In the genomic region with DNA sequence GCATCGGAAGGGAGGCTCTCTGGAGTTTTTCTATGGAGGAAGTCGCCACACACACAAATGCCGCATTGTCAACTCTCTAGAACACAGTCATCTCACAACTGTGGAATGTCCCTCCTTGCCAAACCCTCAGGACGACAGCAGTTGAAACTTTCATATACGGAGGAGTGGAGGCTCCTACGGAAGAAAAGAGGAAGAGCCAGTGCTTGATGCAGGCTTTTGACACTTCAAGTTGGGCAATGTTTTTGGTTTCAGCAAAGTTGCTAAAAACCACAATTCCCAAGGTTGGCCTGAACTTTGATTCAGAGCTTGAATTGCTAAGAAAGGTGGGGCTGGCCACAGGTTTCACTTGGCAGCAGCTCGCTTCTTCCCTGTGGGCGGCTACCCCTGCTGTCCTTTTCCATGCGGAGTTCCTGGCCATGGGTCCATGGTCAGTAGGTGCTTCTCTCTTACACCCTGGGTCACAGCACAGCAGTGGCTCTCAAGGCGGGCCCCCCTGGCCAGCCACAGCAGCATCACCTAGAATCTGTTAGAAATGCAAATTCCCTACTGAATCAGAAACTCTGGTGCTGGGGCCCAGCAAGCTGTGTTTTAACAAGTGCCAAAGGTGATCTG, we compare ENCODE assay signal across 1 cellular context.
TF ChIP-seq lines count a peak whose summit lies in the region.

No MANE protein-coding gene starts in this region.

TF ChIP-seq in GM12878, 131 proteins besides CTCF, POLR2A, EP300 and RAD21 (continued from another document):
- TF ChIP-seq, protein P1, sequence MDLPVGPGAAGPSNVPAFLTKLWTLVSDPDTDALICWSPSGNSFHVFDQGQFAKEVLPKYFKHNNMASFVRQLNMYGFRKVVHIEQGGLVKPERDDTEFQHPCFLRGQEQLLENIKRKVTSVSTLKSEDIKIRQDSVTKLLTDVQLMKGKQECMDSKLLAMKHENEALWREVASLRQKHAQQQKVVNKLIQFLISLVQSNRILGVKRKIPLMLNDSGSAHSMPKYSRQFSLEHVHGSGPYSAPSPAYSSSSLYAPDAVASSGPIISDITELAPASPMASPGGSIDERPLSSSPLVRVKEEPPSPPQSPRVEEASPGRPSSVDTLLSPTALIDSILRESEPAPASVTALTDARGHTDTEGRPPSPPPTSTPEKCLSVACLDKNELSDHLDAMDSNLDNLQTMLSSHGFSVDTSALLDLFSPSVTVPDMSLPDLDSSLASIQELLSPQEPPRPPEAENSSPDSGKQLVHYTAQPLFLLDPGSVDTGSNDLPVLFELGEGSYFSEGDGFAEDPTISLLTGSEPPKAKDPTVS (IDR thresholded peaks at IDR 0.05; ENCODE audit: low read depth, low read length): no peak
- TF ChIP-seq EGR1 (IDR thresholded peaks at IDR 0.05; ENCODE audit: borderline replicate concordance in 1 of 2, low read depth in 2 of 2, low read length in 2 of 2) (0 out of 3 replicates have a peak, but pooled peaks of 1 of the 2 experiments have one; percentile 10), HDGF (IDR thresholded peaks at IDR 0.05) (no peak), SMAD1 (IDR thresholded peaks at IDR 0.05; ENCODE audit: low read depth, partially characterized antibody) (peak; percentile 79), CREM (IDR thresholded peaks at IDR 0.05; ENCODE audit: low read depth) (peak; percentile 76; the same call in 1 of the 2 replicates), RCOR1 (conservative IDR thresholded peaks at IDR 0.05; ENCODE audit: low read depth, low read length) (peak; percentile 73; the same call in 1 of the 2 replicates), MTA3 (IDR thresholded peaks at IDR 0.05; ENCODE audit: borderline replicate concordance, low read length) (peak; percentile 91), SREBF2 (IDR thresholded peaks at IDR 0.05; ENCODE audit: low read length) (no peak)
- TF ChIP-seq, protein P2, sequence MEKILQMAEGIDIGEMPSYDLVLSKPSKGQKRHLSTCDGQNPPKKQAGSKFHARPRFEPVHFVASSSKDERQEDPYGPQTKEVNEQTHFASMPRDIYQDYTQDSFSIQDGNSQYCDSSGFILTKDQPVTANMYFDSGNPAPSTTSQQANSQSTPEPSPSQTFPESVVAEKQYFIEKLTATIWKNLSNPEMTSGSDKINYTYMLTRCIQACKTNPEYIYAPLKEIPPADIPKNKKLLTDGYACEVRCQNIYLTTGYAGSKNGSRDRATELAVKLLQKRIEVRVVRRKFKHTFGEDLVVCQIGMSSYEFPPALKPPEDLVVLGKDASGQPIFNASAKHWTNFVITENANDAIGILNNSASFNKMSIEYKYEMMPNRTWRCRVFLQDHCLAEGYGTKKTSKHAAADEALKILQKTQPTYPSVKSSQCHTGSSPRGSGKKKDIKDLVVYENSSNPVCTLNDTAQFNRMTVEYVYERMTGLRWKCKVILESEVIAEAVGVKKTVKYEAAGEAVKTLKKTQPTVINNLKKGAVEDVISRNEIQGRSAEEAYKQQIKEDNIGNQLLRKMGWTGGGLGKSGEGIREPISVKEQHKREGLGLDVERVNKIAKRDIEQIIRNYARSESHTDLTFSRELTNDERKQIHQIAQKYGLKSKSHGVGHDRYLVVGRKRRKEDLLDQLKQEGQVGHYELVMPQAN (conservative IDR thresholded peaks at IDR 0.05): peak; percentile 61
- TF ChIP-seq, protein P3, sequence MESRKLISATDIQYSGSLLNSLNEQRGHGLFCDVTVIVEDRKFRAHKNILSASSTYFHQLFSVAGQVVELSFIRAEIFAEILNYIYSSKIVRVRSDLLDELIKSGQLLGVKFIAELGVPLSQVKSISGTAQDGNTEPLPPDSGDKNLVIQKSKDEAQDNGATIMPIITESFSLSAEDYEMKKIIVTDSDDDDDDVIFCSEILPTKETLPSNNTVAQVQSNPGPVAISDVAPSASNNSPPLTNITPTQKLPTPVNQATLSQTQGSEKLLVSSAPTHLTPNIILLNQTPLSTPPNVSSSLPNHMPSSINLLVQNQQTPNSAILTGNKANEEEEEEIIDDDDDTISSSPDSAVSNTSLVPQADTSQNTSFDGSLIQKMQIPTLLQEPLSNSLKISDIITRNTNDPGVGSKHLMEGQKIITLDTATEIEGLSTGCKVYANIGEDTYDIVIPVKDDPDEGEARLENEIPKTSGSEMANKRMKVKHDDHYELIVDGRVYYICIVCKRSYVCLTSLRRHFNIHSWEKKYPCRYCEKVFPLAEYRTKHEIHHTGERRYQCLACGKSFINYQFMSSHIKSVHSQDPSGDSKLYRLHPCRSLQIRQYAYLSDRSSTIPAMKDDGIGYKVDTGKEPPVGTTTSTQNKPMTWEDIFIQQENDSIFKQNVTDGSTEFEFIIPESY (IDR thresholded peaks at IDR 0.05): no peak
